ENCODE assay signal across 14 cellular contexts in the genomic region with DNA sequence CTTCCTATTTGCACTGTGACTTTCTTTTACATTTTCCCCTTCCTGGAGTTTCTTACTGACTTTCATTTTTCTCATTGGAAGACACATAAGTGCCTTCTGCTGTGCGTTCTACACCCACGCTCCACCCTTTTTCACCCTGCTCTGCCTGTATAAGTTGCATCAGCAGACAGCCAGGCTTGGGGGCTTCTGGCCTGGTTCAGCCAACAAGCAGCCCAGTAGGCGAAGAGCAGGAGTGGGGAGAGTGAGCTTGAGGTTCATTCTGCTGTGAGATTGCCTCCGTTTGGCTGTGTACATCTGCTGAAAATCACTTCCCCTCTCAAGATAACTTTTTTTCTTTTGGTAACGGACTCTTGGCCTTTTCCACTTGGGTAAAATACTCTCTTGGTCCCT. TPM values are rescaled to one million over a fixed set of nuclear protein-coding genes. Genes with fewer than 3 reads are reported as not detected.
DNase-seq lines count a peak whose midpoint lies in the region; ATAC-seq and TF ChIP-seq lines count a peak whose summit lies in the region.
"Had no signal": no experiment of that assay in that cellular context is flagged by ENCODE, and none has a peak within 500 bp of the region (broad histone marks: within the 10 kb centered on the region; RNA-seq: fewer than 3 reads in every experiment).

No MANE protein-coding gene starts in this region.

- peak overlapping the region; percentile 95 for H3K27ac Mint-ChIP-seq in activated T-cell treated with anti-CD3 and anti-CD28 coated beads, Interleukin-2, amount 50 U/mL, for 24 hours
- H3K27ac Mint-ChIP-seq in naive B cell, result peak overlapping the region in 3 of 6 donors; percentile 11 to 65 (median 64)

- H3K9me3 ChIP-seq in thymus (ENCODE audit: control insufficient read depth) (no peaks in the 10 kb centered on the region), adrenal gland (replicated peaks in 1 of 3) (no peaks in the 10 kb centered on the region)
- H3K9me3 ChIP-seq: A549 had no signal

- 51% methylated on average over 5 of the region's 5 CpGs for WGBS in thymus
- WGBS in adrenal gland, 4 donors, result 63 to 83% (median 72%) methylated on average over 5 of the region's 5 CpGs

- peaks cover 73% of the 10 kb centered on the region for H3K4me1 Mint-ChIP-seq in activated T-cell treated with anti-CD3 and anti-CD28 coated beads, Interleukin-2, amount 50 U/mL, for 24 hours (ENCODE audit: low read depth)
- peaks cover 9 to 12% (median 12%) of the 10 kb centered on the region in 3 donors for H3K4me1 Mint-ChIP-seq in naive B cell

- no peak for TF ChIP-seq CTCF in adrenal gland (IDR thresholded peaks at IDR 0.05)

- H3K27me3 ChIP-seq in thymus (ENCODE audit: control insufficient read depth, insufficient read depth) (no peaks in the 10 kb centered on the region), adrenal gland (no peaks in the 10 kb centered on the region)

- no peak overlapping the region for H3K4me3 ChIP-seq in thymus (ENCODE audit: low read length)
- H3K4me3 ChIP-seq in adrenal gland, result no peak overlapping the region
- H3K4me3 ChIP-seq: A549 had no signal

- no peaks in the 10 kb centered on the region for H3K27me3 Mint-ChIP-seq in activated T-cell treated with anti-CD3 and anti-CD28 coated beads, Interleukin-2, amount 50 U/mL, for 24 hours
- no peaks in the 10 kb centered on the region for H3K27me3 Mint-ChIP-seq in naive B cell

- peaks cover 7% of the 10 kb centered on the region for H3K36me3 Mint-ChIP-seq in activated T-cell treated with anti-CD3 and anti-CD28 coated beads, Interleukin-2, amount 50 U/mL, for 24 hours (ENCODE audit: low read depth)
- no peaks in the 10 kb centered on the region for H3K36me3 Mint-ChIP-seq in naive B cell

- TF ChIP-seq POLR2A in adrenal gland (IDR thresholded peaks at IDR 0.05), result no peak

- no peaks in the 10 kb centered on the region for H3K9me3 Mint-ChIP-seq in activated T-cell treated with anti-CD3 and anti-CD28 coated beads, Interleukin-2, amount 50 U/mL, for 24 hours
- no peaks in the 10 kb centered on the region for H3K9me3 Mint-ChIP-seq in naive B cell

- peak in 1 of 2 donors; percentile 23 for ATAC-seq in naive B cell (ENCODE audit: low read depth in 2 of 2)
- ATAC-seq: A549, Panc1 had no signal

- intact Hi-C loops in adrenal gland (cut with DNase I), result no loop called here

- DNase-seq in activated T-cell treated with anti-CD3 and anti-CD28 coated beads for 4 hours, result peak; percentile 35
- no peak for DNase-seq in activated T-cell treated with anti-CD3 and anti-CD28 coated beads, Interleukin-2, amount 50 U/mL, for 1 hour
- DNase-seq in activated T-cell treated with anti-CD3 and anti-CD28 coated beads, Interleukin-2, amount 50 U/mL, for 24 hours, result peak; percentile 62
- peak; percentile 2 for DNase-seq in naive B cell
- DNase-seq in adrenal gland, result no peak
- DNase-seq in central memory CD4-positive, alpha-beta T cell, result no peak
- DNase-seq in NCI-H345 (lab: John Stamatoyannopoulos, UW), result no peak
- DNase-seq: activated CD4-positive, CD25-positive, alpha-beta regulatory T cell treated with anti-CD3 and anti-CD28 coated beads, Interleukin-2, amount 50 U/mL, for 72 hours; amniotic stem cell; GF-D8; NCI-H1105 treated with DMSO at 0.1 percent for 48 hours had no signal

- peak overlapping the region; percentile 53 for H3K27ac ChIP-seq in thymus (ENCODE audit: low read depth)
- no peak overlapping the region for H3K27ac ChIP-seq in adrenal gland
- H3K27ac ChIP-seq: A549 had no signal

- H3K4me3 Mint-ChIP-seq in activated T-cell treated with anti-CD3 and anti-CD28 coated beads, Interleukin-2, amount 50 U/mL, for 24 hours, result peak overlapping the region; percentile 74
- peak overlapping the region in 6 of 8 donors; percentile 25 to 77 (median 54) for H3K4me3 Mint-ChIP-seq in naive B cell

- H3K4me1 ChIP-seq in thymus (ENCODE audit: control insufficient read depth, insufficient read depth, low read length) (peaks cover 4% of the 10 kb centered on the region), adrenal gland (replicated peaks in 1 of 2) (no peaks in the 10 kb centered on the region)
- H3K4me1 ChIP-seq: A549 had no signal

- H3K36me3 ChIP-seq in thymus (ENCODE audit: control insufficient read depth, insufficient read depth) (no peaks in the 10 kb centered on the region), adrenal gland (replicated peaks in 1 of 2) (no peaks in the 10 kb centered on the region)

RNA-seq across cellular contexts. Expression of gene RASGRF2, which starts 38.4 kb away (rescaled TPM):
- polyA plus RNA-seq in naive B cell (ENCODE audit: low read depth in 6 of 6) (under 1 TPM in 2 of 6 donors, not detected in 4; 0.03 to 0.21 TPM), thymus (1.8 TPM), adrenal gland (1 to 10 TPM; 1.6 to 2.5 (median 2.1) TPM)
- 1 to 10 TPM; 1.5 to 5.7 (median 2.6) TPM for total RNA-seq in adrenal gland

Comparison
In these comparisons a context has a peak if more than half of its experiments do, and no peak if none do; other contexts are left out.
1. DNase-seq: peak in activated T-cell treated with anti-CD3 and anti-CD28 coated beads for 4 hours (single experiment), activated T-cell treated with anti-CD3 and anti-CD28 coated beads, Interleukin-2, amount 50 U/mL, for 24 hours (single experiment) and naive B cell (single experiment); none in activated T-cell treated with anti-CD3 and anti-CD28 coated beads, Interleukin-2, amount 50 U/mL, for 1 hour (single experiment), adrenal gland (0 of 7), central memory CD4-positive, alpha-beta T cell (single experiment) and NCI-H345 (single experiment).